Comparison of ENCODE assay signal across 11 cellular contexts in genomic region chr4:153291562-153291961, GRCh38.
"Had no signal": no experiment of that assay in that cellular context is flagged by ENCODE, and none has a peak within 500 bp of the region (broad histone marks: within the 10 kb centered on the region; RNA-seq: fewer than 3 reads in every experiment).

No MANE protein-coding gene starts in this region.

- H3K9ac ChIP-seq: GM23248 had no signal

- H2AFZ ChIP-seq: GM23248, GM23338 had no signal

- H3K27ac ChIP-seq: GM23248 had no signal

- H3K4me1 ChIP-seq: HAP-1 had no signal

- FAIRE-seq: H1, H54 had no signal

- H3K4me2 ChIP-seq: GM23338 had no signal

- H3K4me3 ChIP-seq: GM23248, GM23338, HAP-1 had no signal

- ATAC-seq: GM23338, HCT116 had no signal

- DNase-seq: GM23248, GOT3, H7, H9, HCEC 1CT, HFFc6 had no signal
